16 cellular contexts compared by ENCODE assay signal in genomic region chr5:68033029-68033428, GRCh38.
A peak's percentile ranks its signal among the peaks of the same experiment; 100 is the strongest.
DNase-seq lines count a peak whose midpoint lies in the region; ATAC-seq and TF ChIP-seq lines count a peak whose summit lies in the region.
"Had no signal": no experiment of that assay in that cellular context is flagged by ENCODE, and none has a peak within 500 bp of the region (broad histone marks: within the 10 kb centered on the region; RNA-seq: fewer than 3 reads in every experiment).

No MANE protein-coding gene starts in this region.

- no peaks in the 10 kb centered on the region for H4K20me1 ChIP-seq in GM23338 (replicated peaks; ENCODE audit: insufficient read depth)

- H3K4me3 Mint-ChIP-seq in GM23338: no peak overlapping the region
- H3K4me3 Mint-ChIP-seq: CD4-positive, alpha-beta memory T cell; H9 had no signal

- no peak overlapping the region for H3K9ac ChIP-seq in neuronal stem cell (ENCODE audit: low read depth, low read length, poor library complexity)

- no peak overlapping the region for H2BK120ac ChIP-seq in neuronal stem cell (ENCODE audit: low read depth, low read length)

- H3K23ac ChIP-seq in neuronal stem cell (ENCODE audit: low read depth, low read length, poor library complexity): no peak overlapping the region

- no peak overlapping the region for H3K4ac ChIP-seq in neuronal stem cell (ENCODE audit: low read length)

- no CpG with 5 or more reads among the region's 5 CpGs for WGBS in neuronal stem cell (ENCODE audit: extremely low coverage in 2 of 2, insufficient read length in 2 of 2, insufficient replicate concordance in 1 of 2), 2 donors

- no peaks in the 10 kb centered on the region for H3K4me1 Mint-ChIP-seq in GM23338

- H3K79me2 ChIP-seq in GM23338 (replicated peaks; ENCODE audit: insufficient read depth): no peaks in the 10 kb centered on the region

- H3K27me3 Mint-ChIP-seq in GM23338 (ENCODE audit: insufficient read depth, low read depth, poor library complexity): no peaks in the 10 kb centered on the region

- TF ChIP-seq CTCF in GM23338 (conservative IDR thresholded peaks at IDR 0.05; ENCODE audit: low read depth in 2 of 2): no peak
- no peak for TF ChIP-seq CTCF in RWPE1 (conservative IDR thresholded peaks at IDR 0.05; ENCODE audit: low read depth)
- TF ChIP-seq CTCF in epithelial cell of esophagus (IDR thresholded peaks at IDR 0.05; ENCODE audit: insufficient read depth, low read depth, low read length, missing control alignments): no peak
- no peak for TF ChIP-seq CTCF in lower lobe of right lung (IDR thresholded peaks at IDR 0.05)

- CTCF ChIA-PET in RWPE1 (lab: Yijun Ruan, JAX): no interaction called here

- no peak overlapping the region for H2BK15ac ChIP-seq in neuronal stem cell (ENCODE audit: low read length)

- H2BK5ac ChIP-seq in neuronal stem cell (ENCODE audit: low read length): no peak overlapping the region

- H3K27me3 ChIP-seq in GM23338 (ENCODE audit: insufficient read depth): no peaks in the 10 kb centered on the region
- no peaks in the 10 kb centered on the region for H3K27me3 ChIP-seq in neuronal stem cell (ENCODE audit: control insufficient read depth in 3 of 3, insufficient read depth in 3 of 3, low read depth in 1 of 3, low read length in 3 of 3)
- no peaks in the 10 kb centered on the region for H3K27me3 ChIP-seq in lower lobe of right lung (ENCODE audit: low read depth)
- H3K27me3 ChIP-seq: BE2C had no signal

- no peaks in the 10 kb centered on the region for H3K79me1 ChIP-seq in neuronal stem cell (ENCODE audit: low read depth, low read length)

- no peak overlapping the region for H2AK5ac ChIP-seq in neuronal stem cell (ENCODE audit: low read depth, low read length)

- H2AFZ ChIP-seq in GM23338 (peak overlapping the region; percentile 21; the same call in 1 of the 2 replicates), neuronal stem cell (ENCODE audit: low read length) (peak overlapping the region; percentile 67)
- H2AFZ ChIP-seq: PC-9 had no signal

- H3K4me3 ChIP-seq in GM23338 (no peak overlapping the region), epithelial cell of esophagus (ENCODE audit: low read length) (no peak overlapping the region), neuronal stem cell (ENCODE audit: low read length in 2 of 2) (no peak overlapping the region), lower lobe of right lung (no peak overlapping the region)
- H3K4me3 ChIP-seq: PC-9 had no signal

- intact Hi-C loops in lower lobe of right lung (cut with DNase I): no loop called here

- H3F3A ChIP-seq in GM23338 (replicated peaks; ENCODE audit: low read depth): no peaks in the 10 kb centered on the region

- H3K14ac ChIP-seq in neuronal stem cell (ENCODE audit: low read length): no peak overlapping the region

- no peaks in the 10 kb centered on the region for H3K36me3 Mint-ChIP-seq in GM23338 (ENCODE audit: low read depth)
- H3K36me3 Mint-ChIP-seq: CD4-positive, alpha-beta memory T cell had no signal

- no peaks in the 10 kb centered on the region for H3K9me3 ChIP-seq in neuronal stem cell (replicated peaks in 1 of 2; ENCODE audit: control insufficient read depth in 2 of 2, insufficient read depth in 1 of 2, low read depth in 1 of 2, low read length in 2 of 2)
- no peaks in the 10 kb centered on the region for H3K9me3 ChIP-seq in lower lobe of right lung
- H3K9me3 ChIP-seq: BE2C had no signal

- H3K9me2 ChIP-seq in GM23338 (ENCODE audit: insufficient read depth): 0 out of 2 replicates have a peak, but pooled peaks cover 6% of the 10 kb centered on the region

- no peak overlapping the region for H4K8ac ChIP-seq in neuronal stem cell (ENCODE audit: low read depth, low read length)

- H3K18ac ChIP-seq in neuronal stem cell (ENCODE audit: low read length): peak overlapping the region; percentile 48

- H3K4me1 ChIP-seq in GM23338 (ENCODE audit: insufficient read depth): no peaks in the 10 kb centered on the region
- H3K4me1 ChIP-seq in neuronal stem cell (ENCODE audit: control insufficient read depth in 2 of 2, insufficient read depth in 1 of 2, low read depth in 1 of 2, low read length in 2 of 2): peaks cover 0 to 2% of the 10 kb centered on the region in 2 donors
- peaks cover 20% of the 10 kb centered on the region for H3K4me1 ChIP-seq in lower lobe of right lung

- H3K4me2 ChIP-seq in GM23338: no peak overlapping the region
- H3K4me2 ChIP-seq in neuronal stem cell (ENCODE audit: insufficient read depth, low read length, poor library complexity, severe bottlenecking): no peak overlapping the region
- H3K4me2 ChIP-seq: PC-9 had no signal

- H3K36me3 ChIP-seq in GM23338 (ENCODE audit: insufficient read depth) (no peaks in the 10 kb centered on the region), neuronal stem cell (replicated peaks in 1 of 2; ENCODE audit: control insufficient read depth in 2 of 2, insufficient read depth in 2 of 2, low read length in 2 of 2) (no peaks in the 10 kb centered on the region), lower lobe of right lung (no peaks in the 10 kb centered on the region)
- H3K36me3 ChIP-seq: BE2C had no signal

- no peak for ATAC-seq in GM23338
- no peak for ATAC-seq in GM19328 (IDR thresholded peaks at IDR 0.05; ENCODE audit: unreplicated experiment)
- ATAC-seq in lower lobe of right lung: no peak

- no peak overlapping the region for H4K91ac ChIP-seq in neuronal stem cell (ENCODE audit: low read depth, low read length, poor library complexity)

- H3K9me3 Mint-ChIP-seq in GM23338: no peaks in the 10 kb centered on the region
- H3K9me3 Mint-ChIP-seq: H9 had no signal

- DNase-seq in GM23338 (ENCODE audit: low spot score) (no peak), RWPE1 (ENCODE audit: low spot score) (peak; percentile 57), epithelial cell of esophagus (ENCODE audit: low read depth) (peak; percentile 77), neuronal stem cell (ENCODE audit: low spot score) (no peak), HUDEP-2 (lab: John Stamatoyannopoulos, UW; ENCODE audit: unreplicated experiment in 76 of 76) (no peak), lower lobe of right lung (no peak)
- DNase-seq: BE2C; CD4-positive, alpha-beta memory T cell; H9; MV-4-11; NCI-H1694 treated with DMSO at 0.1 percent for 48 hours; NCI-H446; NCI-H774; PC-9; Right ventricle myocardium superior had no signal

- no peak overlapping the region for H2BK12ac ChIP-seq in neuronal stem cell (ENCODE audit: low read length)

- no peak overlapping the region for H3K27ac ChIP-seq in GM23338 (ENCODE audit: low read depth)
- H3K27ac ChIP-seq in RWPE1: no peak overlapping the region
- no peak overlapping the region for H3K27ac ChIP-seq in neuronal stem cell (replicated peaks; ENCODE audit: low read length)
- no peak overlapping the region for H3K27ac ChIP-seq in lower lobe of right lung
- H3K27ac ChIP-seq: PC-9 had no signal

- POLR2A ChIA-PET in RWPE1 (lab: Yijun Ruan, JAX; ENCODE audit: low non-redundant PET): no interaction called here

- H3K27ac Mint-ChIP-seq in GM23338: no peak overlapping the region
- H3K27ac Mint-ChIP-seq: CD4-positive, alpha-beta memory T cell had no signal

TF ChIP-seq in GM23338, 12 proteins besides CTCF, POLR2A, EP300 and RAD21 (continues in another document):
- TF ChIP-seq CREB1 (CRISPR knock-in tag; IDR thresholded peaks at IDR 0.05; ENCODE audit: low read depth) (no peak), JUNB (IDR thresholded peaks at IDR 0.05; ENCODE audit: unreplicated experiment) (no peak)

Comparison
In these comparisons a context has a peak if more than half of its experiments do, and no peak if none do; other contexts are left out.
1. DNase-seq: peak in RWPE1 (single experiment) and epithelial cell of esophagus (single experiment); none in GM23338 (single experiment), neuronal stem cell (single experiment), HUDEP-2 (0 of 76) and lower lobe of right lung (single experiment).